In the genomic region with DNA sequence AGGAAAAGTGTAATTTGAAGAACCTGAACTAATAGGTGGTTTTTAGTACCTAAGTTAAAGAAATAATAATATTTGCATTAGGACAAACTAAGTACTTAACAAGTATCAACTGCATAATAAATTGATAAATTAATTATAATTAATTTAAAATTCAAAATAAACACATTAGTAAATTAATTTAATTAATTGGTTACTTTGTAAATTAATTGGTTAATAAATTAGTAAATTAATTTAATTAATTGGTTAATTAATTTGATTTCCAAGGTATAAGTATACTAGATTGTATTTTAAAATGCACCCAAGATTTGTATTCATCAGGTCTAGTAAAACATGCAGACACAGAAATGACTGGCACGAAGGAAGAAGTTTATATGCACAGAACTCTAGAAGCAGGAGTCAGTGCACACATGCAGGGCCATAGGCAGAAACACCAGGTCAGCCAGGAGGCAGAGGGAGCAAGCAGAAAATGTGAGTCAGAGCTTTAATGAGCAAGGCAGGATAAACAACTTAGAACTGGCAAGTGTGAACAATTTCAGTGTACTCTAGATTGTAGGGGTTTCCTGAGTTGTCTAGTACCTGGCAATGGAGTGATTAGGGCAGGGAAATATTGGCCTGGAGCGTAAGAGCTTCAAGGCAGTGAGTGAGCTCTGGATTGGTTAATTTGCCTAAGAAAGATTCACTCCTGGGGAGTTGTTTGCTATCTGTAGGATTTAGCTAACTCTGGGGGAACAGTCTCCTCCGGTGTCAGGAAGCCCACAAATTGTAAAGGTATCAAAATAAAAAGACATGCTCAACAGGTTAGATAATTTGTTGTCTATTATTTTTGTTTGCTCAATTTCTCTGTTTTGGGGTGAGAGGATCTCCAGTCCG, we compare ENCODE assay signal across 16 cellular contexts.
DNase-seq lines count a peak whose midpoint lies in the region; ATAC-seq, FAIRE-seq and TF ChIP-seq lines count a peak whose summit lies in the region.
"Had no signal": no experiment of that assay in that cellular context is flagged by ENCODE, and none has a peak within 500 bp of the region (broad histone marks: within the 10 kb centered on the region; RNA-seq: fewer than 3 reads in every experiment).

No MANE protein-coding gene starts in this region.

- H3K79me2 ChIP-seq in osteoblast (ENCODE audit: insufficient read depth, low read length): no peaks in the 10 kb centered on the region

- ATAC-seq in HG03025 (IDR thresholded peaks at IDR 0.05; ENCODE audit: low FRiP score, unreplicated experiment): no peak
- ATAC-seq: activated CD4-positive, alpha-beta T cell treated with anti-CD3 and anti-CD28 coated beads for 36 hours; K562; T-cell had no signal

- BruUV-seq in A673 (replicated peaks; lab: Mats Ljungman, UMichigan): no TSS peak

- H3K4me2 ChIP-seq in osteoblast (ENCODE audit: insufficient read depth, low read length): no peak overlapping the region

- intact Hi-C loops in A673 (cut with micrococcal nuclease; ENCODE audit: unreplicated experiment): no loop called here

- no peak overlapping the region for H3K9ac ChIP-seq in NT2/D1 (ENCODE audit: insufficient read length, low read depth)

- H3K4me1 ChIP-seq in NT2/D1 (ENCODE audit: insufficient read depth, insufficient read length) (no peaks in the 10 kb centered on the region), osteoblast (ENCODE audit: insufficient read depth, low read length) (no peaks in the 10 kb centered on the region), A673 (ENCODE audit: insufficient read depth, low read length, poor library complexity, severe bottlenecking) (no peaks in the 10 kb centered on the region)

- no peaks in the 10 kb centered on the region for H4K20me1 ChIP-seq in osteoblast (ENCODE audit: insufficient read depth, low read length)

- DNase-seq in HT1080 (ENCODE audit: low read depth): peak; percentile 15
- peak; percentile 27 for DNase-seq in NT2/D1 (ENCODE audit: low read depth, low spot score)
- peak; percentile 3 for DNase-seq in osteoblast (ENCODE audit: insufficient read length, low spot score, missing footprints)
- no peak for DNase-seq in foreskin melanocyte
- no peak for DNase-seq in A673 (ENCODE audit: low spot score)
- no peak for DNase-seq in MV-4-11 (lab: John Stamatoyannopoulos, UW)
- DNase-seq: activated CD4-positive, alpha-beta T cell treated with anti-CD3 and anti-CD28 coated beads for 36 hours; activated naive CD8-positive, alpha-beta T cell treated with anti-CD3 and anti-CD28 coated beads for 36 hours; EL; erythroblast; hypothalamus; NCI-H2171; T-cell had no signal

- POLR2A ChIA-PET in A673 (lab: Charles Lee; ENCODE audit: low non-redundant PET): no interaction called here

- peak; percentile 89 for FAIRE-seq in endometrium (lab: Jason Lieb, UNC)
- FAIRE-seq: K562 had no signal

- CTCF ChIA-PET in A673 (lab: Charles Lee): no interaction called here

- H3K4me3 ChIP-seq in NT2/D1 (ENCODE audit: insufficient read length, low read depth) (no peak overlapping the region), osteoblast (ENCODE audit: insufficient read depth, low read length) (no peak overlapping the region), A673 (ENCODE audit: low read depth, low read length, poor library complexity, severe bottlenecking) (no peak overlapping the region)
- H3K4me3 ChIP-seq: K562 had no signal

- H3K27ac ChIP-seq in osteoblast (ENCODE audit: low read depth, low read length) (no peak overlapping the region), A673 (ENCODE audit: low read depth, low read length, poor library complexity, severe bottlenecking) (no peak overlapping the region)

- no peak overlapping the region for H2AFZ ChIP-seq in osteoblast (ENCODE audit: low read length)

- TF ChIP-seq CTCF in osteoblast (IDR thresholded peaks at IDR 0.05; ENCODE audit: extremely low read depth, low read depth, low read length) (no peak), A673 (conservative IDR thresholded peaks at IDR 0.05; ENCODE audit: low read depth, low read length) (no peak)

- no peaks in the 10 kb centered on the region for H3K9me3 ChIP-seq in NT2/D1 (ENCODE audit: insufficient read depth, low read length)
- H3K9me3 ChIP-seq in osteoblast (ENCODE audit: low read depth, low read length): peaks cover 2% of the 10 kb centered on the region
- peaks cover 4% of the 10 kb centered on the region for H3K9me3 ChIP-seq in A673 (ENCODE audit: low read depth, low read length, poor library complexity, severe bottlenecking)

- no peaks in the 10 kb centered on the region for H3K36me3 ChIP-seq in NT2/D1 (ENCODE audit: insufficient read depth, insufficient read length, low read length)
- no peaks in the 10 kb centered on the region for H3K36me3 ChIP-seq in osteoblast (ENCODE audit: insufficient read depth, low read length)
- no peaks in the 10 kb centered on the region for H3K36me3 ChIP-seq in A673 (ENCODE audit: insufficient read depth, low read length, poor library complexity, severe bottlenecking)

- H3K27me3 ChIP-seq in NT2/D1 (ENCODE audit: insufficient read depth, insufficient read length): no peaks in the 10 kb centered on the region
- no peaks in the 10 kb centered on the region for H3K27me3 ChIP-seq in osteoblast (ENCODE audit: insufficient read depth, low read length)
- H3K27me3 ChIP-seq in A673 (replicated peaks; ENCODE audit: insufficient read depth, low read depth, low read length, poor library complexity): no peaks in the 10 kb centered on the region

Comparison
In these comparisons a context has a peak if more than half of its experiments do, and no peak if none do; other contexts are left out.
1. DNase-seq: peak in HT1080 (single experiment), NT2/D1 (single experiment) and osteoblast (single experiment); none in foreskin melanocyte (single experiment), A673 (single experiment) and MV-4-11 (single experiment).